Comparison of ENCODE assay signal across 35 cellular contexts in genomic region chr5:168056499-168057182, GRCh38.
"Had no signal": no experiment of that assay in that cellular context is flagged by ENCODE, and none has a peak within 500 bp of the region (broad histone marks: within the 10 kb centered on the region; RNA-seq: fewer than 3 reads in every experiment).

No MANE protein-coding gene starts in this region.

- FAIRE-seq: TTC549 had no signal

- H3K27ac ChIP-seq: adrenal gland, VCaP had no signal

- H3K4me3 Mint-ChIP-seq: activated B cell treated with CpG ODN at 0.5 μM for 24 hours; activated CD4-positive, alpha-beta memory T cell treated with anti-CD3 and anti-CD28 coated beads for 36 hours; activated CD4-positive, alpha-beta T cell treated with anti-CD3 and anti-CD28 coated beads, Interleukin-2, amount 10 ng/mL, durations not matched to agents 24 days and 14 days; activated CD8-positive, alpha-beta T cell treated with anti-CD3 and anti-CD28 coated beads for 36 hours; activated naive CD4-positive, alpha-beta T cell treated with anti-CD3 and anti-CD28 coated beads for 36 hours; activated naive CD8-positive, alpha-beta T cell treated with anti-CD3 and anti-CD28 coated beads for 36 hours; activated T-cell treated with anti-CD3 and anti-CD28 coated beads, Interleukin-2, amount 50 U/mL, for 4 hours; activated T-cell treated with anti-CD3 and anti-CD28 coated beads, Interleukin-2, amount 50 U/mL, for 72 hours; activated T-helper 1 cell treated with anti-CD3 and anti-CD28 coated beads, Interleukin-12 subunit alpha, Interleukin-12 subunit beta, Interleukin-2, Interleukin-4 antibody, amounts not matched to agents 30 ng/mL and 10 ng/mL and 1 ng/mL, durations not matched to agents 14 hours and 24 hours and 36 hours; activated T-helper 17 cell treated with anti-CD3 and anti-CD28 coated beads, Interleukin-2, amount 50 U/mL, for 72 hours; brain; central memory CD8-positive, alpha-beta T cell; T-cell; T-helper 2 cell treated with Interferon-gamma antibody and Interleukin-4, amounts not matched to agents 5 μg/mL and 100 μg/mL, for 36 hours had no signal

- H3K27ac Mint-ChIP-seq: activated B cell treated with CpG ODN at 0.5 μM for 24 hours; activated CD4-positive, alpha-beta memory T cell treated with anti-CD3 and anti-CD28 coated beads for 36 hours; activated CD4-positive, alpha-beta T cell treated with anti-CD3 and anti-CD28 coated beads, Interleukin-2, amount 10 ng/mL, durations not matched to agents 24 days and 14 days; activated CD8-positive, alpha-beta T cell treated with anti-CD3 and anti-CD28 coated beads for 36 hours; activated naive CD4-positive, alpha-beta T cell treated with anti-CD3 and anti-CD28 coated beads for 36 hours; activated naive CD4-positive, alpha-beta T cell treated with anti-CD3 and anti-CD28 coated beads, Interleukin-2, amount 50 U/mL, for 72 hours; activated naive CD8-positive, alpha-beta T cell treated with anti-CD3 and anti-CD28 coated beads for 36 hours; activated T-cell treated with anti-CD3 and anti-CD28 coated beads, Interleukin-2, amount 50 U/mL, for 72 hours; activated T-helper 1 cell treated with anti-CD3 and anti-CD28 coated beads, Interleukin-12 subunit alpha, Interleukin-12 subunit beta, Interleukin-2, Interleukin-4 antibody, amounts not matched to agents 30 ng/mL and 10 ng/mL and 1 ng/mL, durations not matched to agents 14 hours and 24 hours and 36 hours; activated T-helper 17 cell treated with anti-CD3 and anti-CD28 coated beads, Interleukin-2, amount 50 U/mL, for 72 hours; brain; T-cell; T-helper 2 cell treated with Interferon-gamma antibody and Interleukin-4, amounts not matched to agents 5 μg/mL and 100 μg/mL, for 36 hours had no signal

- H3K27me3 ChIP-seq: adrenal gland had no signal

- H3K4me3 ChIP-seq: adrenal gland had no signal

- ATAC-seq: activated CD8-positive, alpha-beta T cell treated with anti-CD3 and anti-CD28 coated beads for 36 hours; activated naive CD4-positive, alpha-beta T cell treated with anti-CD3 and anti-CD28 coated beads, Interleukin-2, amount 50 U/mL, for 72 hours; activated T-cell treated with anti-CD3 and anti-CD28 coated beads, Interleukin-2, amount 50 U/mL, for 4 hours; activated T-cell treated with anti-CD3 and anti-CD28 coated beads, Interleukin-2, amount 50 U/mL, for 72 hours; activated T-helper 17 cell treated with anti-CD3 and anti-CD28 coated beads, Interleukin-2, amount 50 U/mL, for 72 hours; T-cell had no signal

- H3K4me1 ChIP-seq: adrenal gland had no signal

- H3K36me3 Mint-ChIP-seq: activated CD4-positive, alpha-beta memory T cell treated with anti-CD3 and anti-CD28 coated beads for 36 hours; activated naive CD4-positive, alpha-beta T cell treated with anti-CD3 and anti-CD28 coated beads, Interleukin-2, amount 50 U/mL, for 72 hours; activated naive CD8-positive, alpha-beta T cell treated with anti-CD3 and anti-CD28 coated beads for 36 hours; T-cell had no signal

- H3K36me3 ChIP-seq: adrenal gland had no signal

- H3K9me3 ChIP-seq: adrenal gland had no signal

- H3K4me1 Mint-ChIP-seq: activated B cell treated with CpG ODN at 0.5 μM for 24 hours; activated CD4-positive, alpha-beta T cell treated with anti-CD3 and anti-CD28 coated beads, Interleukin-2, amount 10 ng/mL, durations not matched to agents 24 days and 14 days; activated naive CD8-positive, alpha-beta T cell treated with anti-CD3 and anti-CD28 coated beads for 36 hours; activated T-helper 17 cell treated with anti-CD3 and anti-CD28 coated beads, Interleukin-2, amount 50 U/mL, for 72 hours; brain; central memory CD8-positive, alpha-beta T cell; T-cell had no signal

- H3K27me3 Mint-ChIP-seq: activated B cell treated with CpG ODN at 0.5 μM for 24 hours; activated CD4-positive, alpha-beta memory T cell treated with anti-CD3 and anti-CD28 coated beads for 36 hours; activated CD4-positive, alpha-beta T cell treated with anti-CD3 and anti-CD28 coated beads, Interleukin-2, amount 10 ng/mL, durations not matched to agents 24 days and 14 days; activated CD8-positive, alpha-beta T cell treated with anti-CD3 and anti-CD28 coated beads for 36 hours; activated naive CD8-positive, alpha-beta T cell treated with anti-CD3 and anti-CD28 coated beads for 36 hours; activated T-helper 17 cell treated with anti-CD3 and anti-CD28 coated beads, Interleukin-2, amount 50 U/mL, for 72 hours; central memory CD8-positive, alpha-beta T cell; T-cell had no signal

- DNase-seq: activated B cell treated with CpG ODN at 0.5 μM for 24 hours; activated CD4-positive, alpha-beta memory T cell treated with anti-CD3 and anti-CD28 coated beads for 36 hours; activated CD4-positive, alpha-beta T cell treated with anti-CD3 and anti-CD28 coated beads for 4 hours; activated CD4-positive, alpha-beta T cell treated with anti-CD3 and anti-CD28 coated beads, Interleukin-2, amount 10 ng/mL, durations not matched to agents 24 days and 14 days; activated CD4-positive, alpha-beta T cell treated with anti-CD3 and anti-CD28 coated beads, Interleukin-2, amount 50 U/mL, for 1 hour; activated CD4-positive, alpha-beta T cell treated with anti-CD3 and anti-CD28 coated beads, Interleukin-2, amount 50 U/mL, for 4 hours; activated CD4-positive, CD25-positive, alpha-beta regulatory T cell treated with anti-CD3 and anti-CD28 coated beads, Interleukin-2, amount 50 U/mL, for 72 hours; activated CD8-positive, alpha-beta memory T cell treated with anti-CD3 and anti-CD28 coated beads, Interleukin-2, amount 50 U/mL, for 4 hours; activated CD8-positive, alpha-beta T cell treated with anti-CD3 and anti-CD28 coated beads for 36 hours; activated effector memory CD4-positive, alpha-beta T cell treated with anti-CD3 and anti-CD28 coated beads, Interleukin-2, amount 50 U/mL, for 16 hours; activated gamma-delta T cell treated with Interleukin-2 at 50 U/mL for 16 hours; activated naive CD4-positive, alpha-beta T cell; activated naive CD4-positive, alpha-beta T cell treated with anti-CD3 and anti-CD28 coated beads for 36 hours; activated naive CD4-positive, alpha-beta T cell treated with anti-CD3 and anti-CD28 coated beads, Interleukin-2, amount 50 U/mL, for 16 hours; activated naive CD8-positive, alpha-beta T cell treated with anti-CD3 and anti-CD28 coated beads for 36 hours; activated T-cell treated with anti-CD3 and anti-CD28 coated beads for 4 hours; activated T-cell treated with anti-CD3 and anti-CD28 coated beads, Interleukin-2, amount 50 U/mL, for 1 hour; activated T-cell treated with anti-CD3 and anti-CD28 coated beads, Interleukin-2, amount 50 U/mL, for 4 hours; activated T-cell treated with anti-CD3 and anti-CD28 coated beads, Interleukin-2, amount 50 U/mL, for 72 hours; amniotic stem cell; aorta; caudate nucleus; cerebellar nuclear complex; T-cell; T-helper 2 cell; T-helper 9 cell had no signal
